Comparison of ENCODE assay signal across 8 cellular contexts in the genomic region with DNA sequence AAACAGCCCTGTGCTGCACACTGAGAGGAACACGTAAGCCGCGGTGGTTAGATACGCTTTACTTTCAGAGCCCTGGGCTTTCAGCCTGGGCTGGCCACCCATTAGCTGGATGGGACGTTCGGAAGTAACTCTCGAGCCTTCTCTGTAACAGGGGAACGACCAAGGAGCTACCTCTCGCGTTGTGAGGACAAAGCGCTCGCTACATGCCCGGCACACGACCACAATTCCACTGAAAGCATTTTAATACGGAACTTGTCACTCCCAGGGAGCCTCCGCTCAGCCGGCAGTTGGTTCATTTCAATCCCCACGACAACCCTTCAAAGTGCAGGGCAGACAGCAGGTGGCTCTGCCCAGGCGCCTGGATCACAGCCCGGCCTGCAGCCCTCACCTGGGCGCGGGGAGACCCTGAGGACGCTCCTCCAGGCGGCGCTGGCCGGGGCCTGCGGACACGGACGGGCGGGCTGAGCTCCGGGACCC. TPM values are rescaled to one million over a fixed set of nuclear protein-coding genes. Genes with fewer than 3 reads are reported as not detected.
DNase-seq lines count a peak whose midpoint lies in the region; ATAC-seq and TF ChIP-seq lines count a peak whose summit lies in the region.

No MANE protein-coding gene starts in this region.

- no peaks in the 10 kb centered on the region for H3K27me3 Mint-ChIP-seq in T-helper 17 cell

- H3K4me1 ChIP-seq in prostate gland (replicated peaks): peaks cover 18% of the 10 kb centered on the region

- TF ChIP-seq CTCF in fibroblast of villous mesenchyme (IDR thresholded peaks at IDR 0.05; ENCODE audit: insufficient read depth, low read depth, low read length) (no peak), prostate gland (IDR thresholded peaks at IDR 0.05) (no peak)

- DNase-seq in DMS 273 (lab: John Stamatoyannopoulos, UW; ENCODE audit: unreplicated experiment) (peak; percentile 76), DMS 273 treated with DMSO at 0.1 percent for 48 hours (lab: John Stamatoyannopoulos, UW) (no peak), T-helper 17 cell (no peak), fibroblast of villous mesenchyme (ENCODE audit: low read depth) (no peak), prostate gland (ENCODE audit: low spot score) (no peak), SK-N-DZ (ENCODE audit: low spot score) (no peak), cortex of kidney (lab: John Stamatoyannopoulos, UW) (no peak)

- H3K9me3 ChIP-seq in T-helper 17 cell (ENCODE audit: control insufficient read depth, low read length, poor library complexity, severe bottlenecking): no peaks in the 10 kb centered on the region
- no peaks in the 10 kb centered on the region for H3K9me3 ChIP-seq in prostate gland

- peaks cover 0 to 8% of the 10 kb centered on the region in 2 donors for H3K36me3 ChIP-seq in prostate gland

- peak overlapping the region; percentile 47 to 67 for H3K27ac ChIP-seq in prostate gland

- H3K4me3 Mint-ChIP-seq in T-helper 17 cell: peak overlapping the region; percentile 93

- H3K27me3 ChIP-seq in prostate gland (replicated peaks; ENCODE audit: insufficient read depth): no peaks in the 10 kb centered on the region

- peak overlapping the region; percentile 83 for H3K27ac Mint-ChIP-seq in T-helper 17 cell

- H3K36me3 Mint-ChIP-seq in T-helper 17 cell (ENCODE audit: low read depth): peaks cover 5% of the 10 kb centered on the region

- H3K4me3 ChIP-seq in fibroblast of villous mesenchyme (ENCODE audit: low read depth, low read length) (peak overlapping the region; percentile 90), prostate gland (peak overlapping the region; percentile 70 to 87)

- peaks cover 21% of the 10 kb centered on the region for H3K4me1 Mint-ChIP-seq in T-helper 17 cell

- WGBS in prostate gland: under 1% methylated on average over 31 of the region's 31 CpGs

- intact Hi-C loops in prostate gland (cut with DNase I): no loop called here

- peak; percentile 20 for ATAC-seq in HG02943 (IDR thresholded peaks at IDR 0.05; ENCODE audit: low read depth, unreplicated experiment)
- ATAC-seq in T-helper 17 cell: peak; percentile 57

- TF ChIP-seq POLR2A in prostate gland (IDR thresholded peaks at IDR 0.05): no peak

RNA-seq across cellular contexts. Expression of a gene that starts 0.4 kb away (rescaled TPM):
- total RNA-seq in T-helper 17 cell: 10 to 100 TPM; 34.9 to 46.9 TPM
- 13.4 and 14.2 TPM in 2 replicates for total RNA-seq in fibroblast of villous mesenchyme
- 10 to 100 TPM; 53.3 to 73.8 TPM for total RNA-seq in prostate gland
- 14.1 and 21.0 TPM in 2 replicates for polyA plus RNA-seq in SK-N-DZ (2014; cell fraction: cytosol; rRNA removed)
- 32.0 and 33.8 TPM in 2 replicates for polyA plus RNA-seq in SK-N-DZ (2014; cell fraction: nucleus; rRNA removed)

RNA-seq across cellular contexts. Expression of a gene that starts 0.4 kb away (rescaled TPM):
- total RNA-seq in T-helper 17 cell (10 to 100 TPM; 14.1 to 16.0 TPM), fibroblast of villous mesenchyme (12.1 and 16.1 TPM in 2 replicates), prostate gland (10 to 100 TPM; 16.4 to 57.6 TPM)
- polyA plus RNA-seq in SK-N-DZ (2014; cell fraction: cytosol; rRNA removed): 27.7 and 154 TPM in 2 replicates
- polyA plus RNA-seq in SK-N-DZ (2014; cell fraction: nucleus; rRNA removed): 15.5 and 28.1 TPM in 2 replicates

RNA-seq across cellular contexts. Expression of a gene that starts 7.9 kb away (rescaled TPM):
- total RNA-seq in T-helper 17 cell (1,000 to 10,000 TPM; 2,417 to 2,552 TPM), fibroblast of villous mesenchyme (1,651 and 1,997 TPM in 2 replicates), prostate gland (1,000 to 10,000 TPM; 1,667 to 2,501 TPM)
- 3,794 and 4,325 TPM in 2 replicates for polyA plus RNA-seq in SK-N-DZ (2014; cell fraction: cytosol; rRNA removed)
- 2,303 and 2,962 TPM in 2 replicates for polyA plus RNA-seq in SK-N-DZ (2014; cell fraction: nucleus; rRNA removed)

RNA-seq across cellular contexts. Expression of a gene that starts 8.0 kb away (rescaled TPM):
- total RNA-seq in T-helper 17 cell (10 to 100 TPM; 23.4 to 23.6 TPM), fibroblast of villous mesenchyme (11.9 and 12.1 TPM in 2 replicates), prostate gland (10 to 100 TPM; 31.1 to 32.6 TPM)
- 53.3 and 56.1 TPM in 2 replicates for polyA plus RNA-seq in SK-N-DZ (2014; cell fraction: cytosol; rRNA removed)
- polyA plus RNA-seq in SK-N-DZ (2014; cell fraction: nucleus; rRNA removed): 84.4 and 89.6 TPM in 2 replicates

RNA-seq across cellular contexts. Expression of a gene that starts 19.9 kb away (rescaled TPM):
- total RNA-seq in T-helper 17 cell (10 to 100 TPM; 13.6 to 14.0 TPM), fibroblast of villous mesenchyme (7.4 and 8.2 TPM in 2 replicates), prostate gland (10 to 100 TPM; 25.7 to 40.3 TPM)
- polyA plus RNA-seq in SK-N-DZ (2014; cell fraction: cytosol; rRNA removed): 10.4 and 34.6 TPM in 2 replicates
- polyA plus RNA-seq in SK-N-DZ (2014; cell fraction: nucleus; rRNA removed): 22.5 and 30.9 TPM in 2 replicates
